1 cellular context compared by ENCODE assay signal in genomic region chr9:5436441-5436840, GRCh38.
TF ChIP-seq lines count a peak whose summit lies in the region.

No MANE protein-coding gene starts in this region.

TF ChIP-seq in IMR-90, 13 proteins besides CTCF, POLR2A, EP300 and RAD21 (continued from another document):
- TF ChIP-seq USF2 (IDR thresholded peaks at IDR 0.05; ENCODE audit: low read depth, low read length) (no peak), NFE2L2 (IDR thresholded peaks at IDR 0.05; ENCODE audit: low read depth, low read length) (no peak), RFX5 (IDR thresholded peaks at IDR 0.05; ENCODE audit: low read depth, low read length) (no peak), MAFK (IDR thresholded peaks at IDR 0.05; ENCODE audit: low read depth, low read length) (no peak), MXI1 (IDR thresholded peaks at IDR 0.05; ENCODE audit: borderline replicate concordance, low read depth, low read length) (no peak), CHD1 (IDR thresholded peaks at IDR 0.05; ENCODE audit: low read depth, low read length) (no peak), BHLHE40 (IDR thresholded peaks at IDR 0.05; ENCODE audit: low read depth, low read length) (no peak), ELK1 (IDR thresholded peaks at IDR 0.05; ENCODE audit: borderline replicate concordance, low read depth, low read length) (no peak), SMC3 (IDR thresholded peaks at IDR 0.05; ENCODE audit: low read depth, low read length) (no peak), RCOR1 (IDR thresholded peaks at IDR 0.05; ENCODE audit: insufficient replicate concordance, low read length) (no peak), FOS (IDR thresholded peaks at IDR 0.05; ENCODE audit: low read depth, low read length) (no peak)
